Comparison of ENCODE assay signal across 1 cellular context in the genomic region with DNA sequence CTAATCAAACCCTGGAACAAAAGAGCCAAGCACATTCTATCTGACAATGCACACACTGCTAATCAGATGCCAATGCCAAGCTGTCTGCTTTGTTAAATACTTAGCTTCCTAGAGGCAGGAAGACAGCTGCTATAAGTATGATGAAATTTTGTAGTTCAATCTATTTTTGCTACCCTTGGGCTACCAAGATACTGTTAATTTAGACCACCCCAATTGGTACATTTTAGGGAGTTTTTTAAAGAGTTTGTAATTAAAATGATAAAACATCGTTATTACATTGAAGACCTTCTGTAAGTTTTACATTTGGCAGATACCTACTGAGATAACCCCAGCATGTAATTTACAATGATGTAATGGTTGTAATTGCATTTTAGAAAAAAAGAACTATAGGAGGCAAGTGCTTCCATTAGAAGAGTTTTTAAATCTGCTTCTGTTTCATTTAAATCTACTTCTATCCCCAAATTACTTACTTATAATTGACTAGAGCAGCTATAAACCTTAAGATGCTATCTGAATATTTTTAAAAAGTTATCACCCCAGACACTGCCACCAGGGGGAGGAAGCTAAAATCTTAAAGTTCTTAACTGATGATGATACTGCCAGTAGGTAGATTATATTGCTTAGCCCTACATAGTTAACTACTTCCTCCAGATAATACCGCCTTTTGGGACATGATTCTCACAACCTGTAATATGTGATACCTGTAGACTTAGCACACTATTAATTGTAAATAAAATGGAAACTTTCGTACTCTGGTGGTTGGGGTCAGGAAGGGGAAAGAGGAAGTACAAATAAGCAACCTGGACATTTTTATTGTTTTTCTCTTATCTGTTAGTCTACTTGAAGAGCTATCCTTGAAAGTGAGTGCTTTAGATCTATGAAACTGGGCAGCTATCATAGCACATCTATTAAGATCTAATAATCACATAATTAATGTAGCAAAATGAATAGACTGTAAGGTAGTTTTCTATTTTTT.
TF ChIP-seq lines count a peak whose summit lies in the region.

No MANE protein-coding gene starts in this region.

TF ChIP-seq in GM23338, 12 proteins besides CTCF, POLR2A, EP300 and RAD21 (continued from another document):
- TF ChIP-seq, protein P1, sequence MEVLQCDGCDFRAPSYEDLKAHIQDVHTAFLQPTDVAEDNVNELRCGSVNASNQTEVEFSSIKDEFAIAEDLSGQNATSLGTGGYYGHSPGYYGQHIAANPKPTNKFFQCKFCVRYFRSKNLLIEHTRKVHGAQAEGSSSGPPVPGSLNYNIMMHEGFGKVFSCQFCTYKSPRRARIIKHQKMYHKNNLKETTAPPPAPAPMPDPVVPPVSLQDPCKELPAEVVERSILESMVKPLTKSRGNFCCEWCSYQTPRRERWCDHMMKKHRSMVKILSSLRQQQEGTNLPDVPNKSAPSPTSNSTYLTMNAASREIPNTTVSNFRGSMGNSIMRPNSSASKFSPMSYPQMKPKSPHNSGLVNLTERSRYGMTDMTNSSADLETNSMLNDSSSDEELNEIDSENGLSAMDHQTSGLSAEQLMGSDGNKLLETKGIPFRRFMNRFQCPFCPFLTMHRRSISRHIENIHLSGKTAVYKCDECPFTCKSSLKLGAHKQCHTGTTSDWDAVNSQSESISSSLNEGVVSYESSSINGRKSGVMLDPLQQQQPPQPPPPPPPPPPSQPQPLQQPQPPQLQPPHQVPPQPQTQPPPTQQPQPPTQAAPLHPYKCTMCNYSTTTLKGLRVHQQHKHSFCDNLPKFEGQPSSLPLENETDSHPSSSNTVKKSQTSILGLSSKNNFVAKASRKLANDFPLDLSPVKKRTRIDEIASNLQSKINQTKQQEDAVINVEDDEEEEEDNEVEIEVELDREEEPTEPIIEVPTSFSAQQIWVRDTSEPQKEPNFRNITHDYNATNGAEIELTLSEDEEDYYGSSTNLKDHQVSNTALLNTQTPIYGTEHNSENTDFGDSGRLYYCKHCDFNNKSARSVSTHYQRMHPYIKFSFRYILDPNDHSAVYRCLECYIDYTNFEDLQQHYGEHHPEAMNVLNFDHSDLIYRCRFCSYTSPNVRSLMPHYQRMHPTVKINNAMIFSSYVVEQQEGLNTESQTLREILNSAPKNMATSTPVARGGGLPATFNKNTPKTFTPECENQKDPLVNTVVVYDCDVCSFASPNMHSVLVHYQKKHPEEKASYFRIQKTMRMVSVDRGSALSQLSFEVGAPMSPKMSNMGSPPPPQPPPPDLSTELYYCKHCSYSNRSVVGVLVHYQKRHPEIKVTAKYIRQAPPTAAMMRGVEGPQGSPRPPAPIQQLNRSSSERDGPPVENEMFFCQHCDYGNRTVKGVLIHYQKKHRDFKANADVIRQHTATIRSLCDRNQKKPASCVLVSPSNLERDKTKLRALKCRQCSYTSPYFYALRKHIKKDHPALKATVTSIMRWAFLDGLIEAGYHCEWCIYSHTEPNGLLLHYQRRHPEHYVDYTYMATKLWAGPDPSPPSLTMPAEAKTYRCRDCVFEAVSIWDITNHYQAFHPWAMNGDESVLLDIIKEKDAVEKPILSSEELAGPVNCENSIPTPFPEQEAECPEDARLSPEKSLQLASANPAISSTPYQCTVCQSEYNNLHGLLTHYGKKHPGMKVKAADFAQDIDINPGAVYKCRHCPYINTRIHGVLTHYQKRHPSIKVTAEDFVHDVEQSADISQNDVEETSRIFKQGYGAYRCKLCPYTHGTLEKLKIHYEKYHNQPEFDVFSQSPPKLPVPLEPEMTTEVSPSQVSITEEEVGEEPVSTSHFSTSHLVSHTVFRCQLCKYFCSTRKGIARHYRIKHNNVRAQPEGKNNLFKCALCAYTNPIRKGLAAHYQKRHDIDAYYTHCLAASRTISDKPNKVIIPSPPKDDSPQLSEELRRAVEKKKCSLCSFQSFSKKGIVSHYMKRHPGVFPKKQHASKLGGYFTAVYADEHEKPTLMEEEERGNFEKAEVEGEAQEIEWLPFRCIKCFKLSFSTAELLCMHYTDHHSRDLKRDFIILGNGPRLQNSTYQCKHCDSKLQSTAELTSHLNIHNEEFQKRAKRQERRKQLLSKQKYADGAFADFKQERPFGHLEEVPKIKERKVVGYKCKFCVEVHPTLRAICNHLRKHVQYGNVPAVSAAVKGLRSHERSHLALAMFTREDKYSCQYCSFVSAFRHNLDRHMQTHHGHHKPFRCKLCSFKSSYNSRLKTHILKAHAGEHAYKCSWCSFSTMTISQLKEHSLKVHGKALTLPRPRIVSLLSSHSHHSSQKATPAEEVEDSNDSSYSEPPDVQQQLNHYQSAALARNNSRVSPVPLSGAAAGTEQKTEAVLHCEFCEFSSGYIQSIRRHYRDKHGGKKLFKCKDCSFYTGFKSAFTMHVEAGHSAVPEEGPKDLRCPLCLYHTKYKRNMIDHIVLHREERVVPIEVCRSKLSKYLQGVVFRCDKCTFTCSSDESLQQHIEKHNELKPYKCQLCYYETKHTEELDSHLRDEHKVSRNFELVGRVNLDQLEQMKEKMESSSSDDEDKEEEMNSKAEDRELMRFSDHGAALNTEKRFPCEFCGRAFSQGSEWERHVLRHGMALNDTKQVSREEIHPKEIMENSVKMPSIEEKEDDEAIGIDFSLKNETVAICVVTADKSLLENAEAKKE (CRISPR knock-in tag; IDR thresholded peaks at IDR 0.05) = no peak
- TF ChIP-seq JUNB (IDR thresholded peaks at IDR 0.05; ENCODE audit: unreplicated experiment) (no peak), EZH2phosphoT487 (IDR thresholded peaks at IDR 0.05; ENCODE audit: unreplicated experiment) (no peak), POLR2AphosphoS5 (IDR thresholded peaks at IDR 0.05; ENCODE audit: low read depth) (no peak), STAT1 (IDR thresholded peaks at IDR 0.05; ENCODE audit: unreplicated experiment) (no peak), EZH2 (IDR thresholded peaks at IDR 0.05; ENCODE audit: low read depth, unreplicated experiment) (no peak), CREB1 (CRISPR knock-in tag; IDR thresholded peaks at IDR 0.05; ENCODE audit: low read depth) (no peak), ZNF114 (CRISPR knock-in tag; IDR thresholded peaks at IDR 0.05) (no peak), ZNF331 (CRISPR knock-in tag; IDR thresholded peaks at IDR 0.05; ENCODE audit: low read depth) (no peak)
- TF ChIP-seq, protein P2, sequence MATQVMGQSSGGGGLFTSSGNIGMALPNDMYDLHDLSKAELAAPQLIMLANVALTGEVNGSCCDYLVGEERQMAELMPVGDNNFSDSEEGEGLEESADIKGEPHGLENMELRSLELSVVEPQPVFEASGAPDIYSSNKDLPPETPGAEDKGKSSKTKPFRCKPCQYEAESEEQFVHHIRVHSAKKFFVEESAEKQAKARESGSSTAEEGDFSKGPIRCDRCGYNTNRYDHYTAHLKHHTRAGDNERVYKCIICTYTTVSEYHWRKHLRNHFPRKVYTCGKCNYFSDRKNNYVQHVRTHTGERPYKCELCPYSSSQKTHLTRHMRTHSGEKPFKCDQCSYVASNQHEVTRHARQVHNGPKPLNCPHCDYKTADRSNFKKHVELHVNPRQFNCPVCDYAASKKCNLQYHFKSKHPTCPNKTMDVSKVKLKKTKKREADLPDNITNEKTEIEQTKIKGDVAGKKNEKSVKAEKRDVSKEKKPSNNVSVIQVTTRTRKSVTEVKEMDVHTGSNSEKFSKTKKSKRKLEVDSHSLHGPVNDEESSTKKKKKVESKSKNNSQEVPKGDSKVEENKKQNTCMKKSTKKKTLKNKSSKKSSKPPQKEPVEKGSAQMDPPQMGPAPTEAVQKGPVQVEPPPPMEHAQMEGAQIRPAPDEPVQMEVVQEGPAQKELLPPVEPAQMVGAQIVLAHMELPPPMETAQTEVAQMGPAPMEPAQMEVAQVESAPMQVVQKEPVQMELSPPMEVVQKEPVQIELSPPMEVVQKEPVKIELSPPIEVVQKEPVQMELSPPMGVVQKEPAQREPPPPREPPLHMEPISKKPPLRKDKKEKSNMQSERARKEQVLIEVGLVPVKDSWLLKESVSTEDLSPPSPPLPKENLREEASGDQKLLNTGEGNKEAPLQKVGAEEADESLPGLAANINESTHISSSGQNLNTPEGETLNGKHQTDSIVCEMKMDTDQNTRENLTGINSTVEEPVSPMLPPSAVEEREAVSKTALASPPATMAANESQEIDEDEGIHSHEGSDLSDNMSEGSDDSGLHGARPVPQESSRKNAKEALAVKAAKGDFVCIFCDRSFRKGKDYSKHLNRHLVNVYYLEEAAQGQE (IDR thresholded peaks at IDR 0.05; ENCODE audit: unreplicated experiment) = no peak
- TF ChIP-seq, protein P3, sequence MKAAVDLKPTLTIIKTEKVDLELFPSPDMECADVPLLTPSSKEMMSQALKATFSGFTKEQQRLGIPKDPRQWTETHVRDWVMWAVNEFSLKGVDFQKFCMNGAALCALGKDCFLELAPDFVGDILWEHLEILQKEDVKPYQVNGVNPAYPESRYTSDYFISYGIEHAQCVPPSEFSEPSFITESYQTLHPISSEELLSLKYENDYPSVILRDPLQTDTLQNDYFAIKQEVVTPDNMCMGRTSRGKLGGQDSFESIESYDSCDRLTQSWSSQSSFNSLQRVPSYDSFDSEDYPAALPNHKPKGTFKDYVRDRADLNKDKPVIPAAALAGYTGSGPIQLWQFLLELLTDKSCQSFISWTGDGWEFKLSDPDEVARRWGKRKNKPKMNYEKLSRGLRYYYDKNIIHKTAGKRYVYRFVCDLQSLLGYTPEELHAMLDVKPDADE (IDR thresholded peaks at IDR 0.05) = no peak
